ENCODE assay signal across 4 cellular contexts in genomic region chr22:37468201-37468695, GRCh38. TPM values are rescaled to one million over a fixed set of nuclear protein-coding genes. Genes with fewer than 3 reads are reported as not detected.
"Had no signal": no experiment of that assay in that cellular context is flagged by ENCODE, and none has a peak within 500 bp of the region (broad histone marks: within the 10 kb centered on the region; RNA-seq: fewer than 3 reads in every experiment).

No MANE protein-coding gene starts in this region.

RNA-seq across cellular contexts. Expression of gene MFNG, which starts 17.9 kb away (rescaled TPM):
- total RNA-seq: fibroblast of lung had no signal

RNA-seq across cellular contexts. Expression of gene ELFN2, which starts 41.0 kb away (rescaled TPM):
- total RNA-seq: activated B cell treated with CpG ODN at 0.5 μM for 24 hours, esophagus squamous epithelium had no signal

RNA-seq across cellular contexts. Expression of gene CARD10, which starts 51.0 kb away (rescaled TPM):
- total RNA-seq: activated B cell treated with CpG ODN at 0.5 μM for 24 hours; activated CD4-positive, alpha-beta T cell treated with anti-CD3 and anti-CD28 coated beads, Interleukin-2, amount 10 ng/mL, durations not matched to agents 24 days and 14 days had no signal
